In the genomic region with DNA sequence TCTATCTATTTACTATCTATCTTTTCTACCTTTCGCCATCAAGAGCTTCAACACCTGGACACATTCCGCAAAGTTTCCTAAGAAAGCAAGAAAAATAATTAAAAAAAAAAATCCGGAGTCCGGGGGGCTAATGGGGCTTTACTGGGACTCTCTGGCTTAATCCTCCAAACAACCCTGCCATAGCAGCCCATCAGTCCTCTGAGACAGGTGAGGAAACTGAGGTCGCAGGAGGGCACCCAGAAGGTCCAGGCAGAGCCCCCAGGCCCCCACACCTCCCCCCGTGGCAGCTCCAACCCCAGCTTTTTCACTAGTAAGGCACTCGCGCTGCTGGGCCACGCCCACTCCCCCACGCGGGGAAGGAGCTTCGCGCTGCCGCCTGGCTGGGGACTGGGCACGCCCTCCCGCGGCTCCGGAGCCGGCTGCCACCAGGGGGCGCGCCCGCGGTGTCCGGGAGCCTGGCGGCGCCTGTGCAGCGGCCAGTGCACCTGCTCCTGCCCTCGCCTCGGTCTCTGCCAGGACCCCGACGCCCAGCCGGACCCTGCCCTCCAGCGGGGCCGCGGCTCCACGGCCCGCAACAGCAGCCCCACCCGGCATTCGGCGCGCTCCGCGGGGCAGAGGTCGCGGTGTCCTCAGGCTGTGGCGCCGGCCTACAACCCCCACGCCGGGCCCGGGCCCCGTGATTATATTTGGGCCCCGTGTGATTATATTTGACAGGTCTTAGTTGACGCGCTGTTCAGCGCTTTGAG, we compare ENCODE assay signal across 1 cellular context.
TF ChIP-seq lines count a peak whose summit lies in the region.

No MANE protein-coding gene starts in this region.

TF ChIP-seq in H1, 55 proteins besides CTCF, POLR2A, EP300 and RAD21 (continued from another document):
- no peak for TF ChIP-seq POU5F1 (IDR thresholded peaks at IDR 0.05; ENCODE audit: low read depth, low read length)
- peak; percentile 57; the same call in 1 of the 2 replicates for TF ChIP-seq GABPA (IDR thresholded peaks at IDR 0.05; ENCODE audit: borderline replicate concordance, insufficient read depth, low read length)
- TF ChIP-seq TCF12 (IDR thresholded peaks at IDR 0.05; ENCODE audit: low read depth, low read length) = peak; percentile 78; the same call in 1 of the 2 replicates
- TF ChIP-seq SRF (IDR thresholded peaks at IDR 0.05; ENCODE audit: low read depth, low read length) = no peak
- no peak for TF ChIP-seq JUN (IDR thresholded peaks at IDR 0.05; ENCODE audit: low read depth, low read length)
- TF ChIP-seq YY1 (IDR thresholded peaks at IDR 0.05; ENCODE audit: low read depth, low read length) = peak; percentile 47; the same call in 1 of the 2 replicates
- no peak for TF ChIP-seq MAFK (IDR thresholded peaks at IDR 0.05; ENCODE audit: low read depth, low read length)
- TF ChIP-seq BACH1 (IDR thresholded peaks at IDR 0.05; ENCODE audit: low read length) = peak; percentile 59; the same call in 1 of the 2 replicates
- TF ChIP-seq KDM1A (IDR thresholded peaks at IDR 0.05; ENCODE audit: borderline replicate concordance, low read length) = no peak
- no peak for TF ChIP-seq RFX5 (IDR thresholded peaks at IDR 0.05; ENCODE audit: borderline replicate concordance, low read depth, low read length)
